ENCODE assay signal across 9 cellular contexts in the genomic region with DNA sequence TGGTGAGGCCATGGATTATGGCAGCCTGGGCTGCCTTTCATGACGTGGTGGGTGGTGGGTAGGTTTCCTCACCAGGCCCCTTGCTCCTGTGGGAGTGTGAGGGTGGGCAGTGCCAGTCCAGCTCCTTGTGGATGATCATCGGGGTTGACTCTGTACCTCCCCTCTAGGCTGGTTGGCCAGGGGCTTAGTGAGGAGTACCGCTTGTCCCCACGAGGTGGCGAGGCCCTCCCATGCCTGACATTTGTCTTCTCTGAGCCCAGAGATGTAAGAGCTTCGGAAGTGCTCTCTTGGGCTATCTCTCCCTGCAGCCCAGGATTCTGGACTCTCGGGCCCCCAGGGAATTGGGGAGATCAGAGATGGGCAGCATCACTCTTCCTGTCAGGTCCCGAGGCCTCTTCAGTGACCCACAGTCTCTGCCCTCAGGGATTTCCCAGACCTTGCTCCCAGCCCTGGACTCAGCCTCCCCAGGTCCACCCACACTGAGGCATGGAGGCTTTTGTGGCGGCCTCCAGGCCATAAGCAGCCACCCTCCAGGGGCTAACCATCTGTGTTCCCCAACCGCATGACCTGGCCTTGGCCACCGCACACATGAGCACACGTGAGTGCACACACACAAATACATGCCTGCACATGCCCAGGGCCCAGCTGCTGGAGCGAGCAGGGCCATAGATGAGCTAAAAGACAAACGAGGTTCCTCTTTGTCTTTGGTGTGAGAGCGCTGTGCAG. TPM values are rescaled to one million over a fixed set of nuclear protein-coding genes. Genes with fewer than 3 reads are reported as not detected.
DNase-seq lines count a peak whose midpoint lies in the region; ATAC-seq and TF ChIP-seq lines count a peak whose summit lies in the region.
"Had no signal": no experiment of that assay in that cellular context is flagged by ENCODE, and none has a peak within 500 bp of the region (broad histone marks: within the 10 kb centered on the region; RNA-seq: fewer than 3 reads in every experiment).

No MANE protein-coding gene starts in this region.

- H3K27ac ChIP-seq in RWPE2 (ENCODE audit: poor library complexity, severe bottlenecking) (no peak overlapping the region), breast epithelium (no peak overlapping the region), left lung (no peak overlapping the region)

- no peak overlapping the region for H3K4me3 Mint-ChIP-seq in type B pancreatic cell
- H3K4me3 Mint-ChIP-seq: dendritic cell treated with granulocyte-macrophage colony-stimulating factor and Interleukin-4, amounts not matched to agents 40 ng/mL and 50 ng/mL, for 4 days had no signal

- no peaks in the 10 kb centered on the region for H3K9me3 Mint-ChIP-seq in type B pancreatic cell
- H3K9me3 Mint-ChIP-seq: dendritic cell treated with granulocyte-macrophage colony-stimulating factor and Interleukin-4, amounts not matched to agents 40 ng/mL and 50 ng/mL, for 4 days had no signal

- H3K27me3 ChIP-seq in RWPE2 (ENCODE audit: insufficient read depth, poor library complexity, severe bottlenecking) (no peaks in the 10 kb centered on the region), breast epithelium (peaks cover 0 to 17% of the 10 kb centered on the region in 2 donors), left lung (peaks cover 0 to 49% of the 10 kb centered on the region in 2 donors)

- TF ChIP-seq POLR2A in breast epithelium (IDR thresholded peaks at IDR 0.05): no peak

- H3K27me3 Mint-ChIP-seq in type B pancreatic cell: peaks cover 52% of the 10 kb centered on the region

- peak; percentile 56 for TF ChIP-seq CTCF in RWPE2 (IDR thresholded peaks at IDR 0.05; ENCODE audit: poor library complexity, severe bottlenecking)
- peak; percentile 19 to 61 (median 30) for TF ChIP-seq CTCF in breast epithelium (IDR thresholded peaks at IDR 0.05)
- peak; percentile 39 to 46 for TF ChIP-seq CTCF in left lung (IDR thresholded peaks at IDR 0.05)
- peak; percentile 78 for TF ChIP-seq CTCF in type B pancreatic cell (conservative IDR thresholded peaks at IDR 0.05)

- H3K4me1 Mint-ChIP-seq in type B pancreatic cell (ENCODE audit: unreplicated experiment): no peaks in the 10 kb centered on the region

- no peaks in the 10 kb centered on the region for H3K36me3 Mint-ChIP-seq in type B pancreatic cell

- H3K4me3 ChIP-seq in RWPE2 (ENCODE audit: severe bottlenecking): no peak overlapping the region
- H3K4me3 ChIP-seq in breast epithelium: no peak overlapping the region
- H3K4me3 ChIP-seq in left lung: no peak overlapping the region

- ATAC-seq in GM21381 (IDR thresholded peaks at IDR 0.05; ENCODE audit: unreplicated experiment) (peak; percentile 54), HG03558 (IDR thresholded peaks at IDR 0.05; ENCODE audit: extremely low read depth, unreplicated experiment) (peak; percentile 58), RWPE2 (ENCODE audit: low read depth) (peak; percentile 69), left lung (peak; percentile 61)

- H3K36me3 ChIP-seq in RWPE2 (ENCODE audit: low read depth) (no peaks in the 10 kb centered on the region), breast epithelium (no peaks in the 10 kb centered on the region), left lung (peaks cover 0 to 14% of the 10 kb centered on the region in 2 donors)

- H3K27ac Mint-ChIP-seq in type B pancreatic cell: no peak overlapping the region
- H3K27ac Mint-ChIP-seq: dendritic cell treated with granulocyte-macrophage colony-stimulating factor and Interleukin-4, amounts not matched to agents 40 ng/mL and 50 ng/mL, for 4 days had no signal

- intact Hi-C loops in breast epithelium (cut with DNase I; ENCODE audit: low total_unique reads) (loop anchor here (10.0 kb wide), 1 partner anchor 281 kb away; no protein-coding TSS in a partner anchor), left lung (cut with DNase I) (loop anchor here in 1 of 2 donors (5.0 kb wide), 1 partner anchor 269 kb away; no protein-coding TSS in a partner anchor)

- H3K4me1 ChIP-seq in RWPE2 (ENCODE audit: insufficient read depth, poor library complexity, severe bottlenecking) (peaks cover 5% of the 10 kb centered on the region), breast epithelium (no peaks in the 10 kb centered on the region), left lung (peaks cover 4 to 22% of the 10 kb centered on the region in 2 donors)

- H3K9me3 ChIP-seq in RWPE2 (ENCODE audit: severe bottlenecking) (no peaks in the 10 kb centered on the region), breast epithelium (no peaks in the 10 kb centered on the region), left lung (no peaks in the 10 kb centered on the region)

- DNase-seq in NCI-H1436 (lab: John Stamatoyannopoulos, UW) (peak; percentile 46), NCI-H1436 treated with DMSO at 0.1 percent for 48 hours (lab: John Stamatoyannopoulos, UW) (no peak), RWPE2 (ENCODE audit: low spot score) (no peak), breast epithelium (ENCODE audit: low spot score in 2 of 2) (no peak), left lung (no peak), type B pancreatic cell (ENCODE audit: extremely low spot score, unreplicated experiment) (no peak)

RNA-seq across cellular contexts. Expression of a gene that starts 6.5 kb away (rescaled TPM):
- total RNA-seq in breast epithelium (10 to 100 TPM; 36.3 to 53.4 (median 46.2) TPM), left lung (10 to 100 TPM; 38.1 to 41.9 TPM), type B pancreatic cell (ENCODE audit: low replicate concordance) (12.4 and 16.0 TPM in 2 replicates)

RNA-seq across cellular contexts. Expression of a gene that starts 23.6 kb away (rescaled TPM):
- total RNA-seq in breast epithelium (under 1 TPM in 1 of 3 donors, not detected in 2; 0.44 TPM), left lung (not detected), type B pancreatic cell (ENCODE audit: low replicate concordance) (0.71 and 0.97 TPM in 2 replicates)
